31 cellular contexts compared by ENCODE assay signal in genomic region chr2:224628416-224628815, GRCh38.
"Had no signal": no experiment of that assay in that cellular context is flagged by ENCODE, and none has a peak within 500 bp of the region (broad histone marks: within the 10 kb centered on the region; RNA-seq: fewer than 3 reads in every experiment).

No MANE protein-coding gene starts in this region.

- H3K9me3 ChIP-seq: left lung, lower lobe of right lung, mucosa of descending colon, pancreas, prostate gland, spleen, suprapubic skin, thoracic aorta, tibial artery, upper lobe of right lung had no signal

- H3K4me1 Mint-ChIP-seq: immature natural killer cell; naive thymus-derived CD4-positive, alpha-beta T cell; stimulated activated effector memory CD8-positive, alpha-beta T cell treated with anti-CD3 and anti-CD28 coated beads, Interleukin-12 subunit alpha, Interleukin-12 subunit beta, amount 100 ng/mL, for 72 hours had no signal

- H3K4me3 ChIP-seq: left lung, lower lobe of right lung, mucosa of descending colon, pancreas, prostate gland, skin epidermis, spleen, suprapubic skin, thoracic aorta, tibial artery, upper lobe of right lung had no signal

- H3K27me3 ChIP-seq: left lung, pancreas, spleen, suprapubic skin, tibial artery, upper lobe of right lung had no signal

- H3K9me3 Mint-ChIP-seq: immature natural killer cell; naive thymus-derived CD4-positive, alpha-beta T cell; natural killer cell treated with Interleukin-12 subunit alpha and Interleukin-12 subunit beta and Interleukin-15 and Interleukin-18, amount 100 ng/mL, for 72 hours; neural crest cell; stimulated activated effector memory CD8-positive, alpha-beta T cell treated with anti-CD3 and anti-CD28 coated beads, Interleukin-12 subunit alpha, Interleukin-12 subunit beta, amount 100 ng/mL, for 72 hours; stimulated activated naive CD8-positive, alpha-beta T cell treated with anti-CD3 and anti-CD28 coated beads, Interleukin-15, Interleukin-2, amounts not matched to agents 100 ng/mL and 50 ng/mL, for 24 hours had no signal

- H3K36me3 Mint-ChIP-seq: immature natural killer cell; naive thymus-derived CD4-positive, alpha-beta T cell; natural killer cell treated with Interleukin-12 subunit alpha and Interleukin-12 subunit beta and Interleukin-15 and Interleukin-18, amount 100 ng/mL, for 72 hours; stimulated activated effector memory CD8-positive, alpha-beta T cell treated with anti-CD3 and anti-CD28 coated beads, Interleukin-12 subunit alpha, Interleukin-12 subunit beta, amount 100 ng/mL, for 72 hours had no signal

- H3K4me1 ChIP-seq: left lung, lower lobe of right lung, pancreas, prostate gland, spleen, suprapubic skin, tibial artery, upper lobe of right lung had no signal

- ATAC-seq: left colon; left lung; lower lobe of right lung; mucosa of descending colon; naive thymus-derived CD4-positive, alpha-beta T cell; natural killer cell treated with Interleukin-12 subunit alpha and Interleukin-12 subunit beta and Interleukin-15 and Interleukin-18, amount 100 ng/mL, for 72 hours; pancreas; right cardiac atrium; sciatic nerve; stimulated activated effector memory CD8-positive, alpha-beta T cell treated with anti-CD3 and anti-CD28 coated beads, Interleukin-12 subunit alpha, Interleukin-12 subunit beta, amount 100 ng/mL, for 72 hours; upper lobe of right lung had no signal

- H3K27ac Mint-ChIP-seq: immature natural killer cell; naive thymus-derived CD4-positive, alpha-beta T cell; natural killer cell treated with Interleukin-12 subunit alpha and Interleukin-12 subunit beta and Interleukin-15 and Interleukin-18, amount 100 ng/mL, for 72 hours; stimulated activated effector memory CD8-positive, alpha-beta T cell treated with anti-CD3 and anti-CD28 coated beads, Interleukin-12 subunit alpha, Interleukin-12 subunit beta, amount 100 ng/mL, for 72 hours; stimulated activated naive CD8-positive, alpha-beta T cell treated with anti-CD3 and anti-CD28 coated beads, Interleukin-15, Interleukin-2, amounts not matched to agents 100 ng/mL and 50 ng/mL, for 24 hours had no signal

- H3K36me3 ChIP-seq: left lung, lower lobe of right lung, pancreas, prostate gland, spleen, suprapubic skin, thoracic aorta, tibial artery, upper lobe of right lung had no signal

- DNase-seq: hippocampal formation; immature natural killer cell; kidney; left colon; left lung; lower lobe of right lung; mammary epithelial cell; mesenchymal stem cell; midbrain; mucosa of descending colon; naive thymus-derived CD4-positive, alpha-beta T cell; nucleus accumbens; pancreas; posterior cingulate gyrus; retina; right cardiac atrium; spleen; stimulated activated CD4-positive, alpha-beta T cell treated with anti-CD3 and anti-CD28 coated beads, Interleukin-4, amount 100 ng/mL, for 24 hours; stimulated activated naive CD4-positive, alpha-beta T cell; tibial artery; trophoblast cell; upper lobe of right lung had no signal

- H3K27ac ChIP-seq: left lung, lower lobe of right lung, pancreas, prostate gland, skin epidermis, spleen, suprapubic skin, thoracic aorta, tibial artery, upper lobe of right lung had no signal

- H3K4me3 Mint-ChIP-seq: immature natural killer cell; naive thymus-derived CD4-positive, alpha-beta T cell; natural killer cell treated with Interleukin-12 subunit alpha and Interleukin-12 subunit beta and Interleukin-15 and Interleukin-18, amount 100 ng/mL, for 72 hours; neural crest cell; stimulated activated effector memory CD8-positive, alpha-beta T cell treated with anti-CD3 and anti-CD28 coated beads, Interleukin-12 subunit alpha, Interleukin-12 subunit beta, amount 100 ng/mL, for 72 hours; stimulated activated naive CD8-positive, alpha-beta T cell treated with anti-CD3 and anti-CD28 coated beads, Interleukin-15, Interleukin-2, amounts not matched to agents 100 ng/mL and 50 ng/mL, for 24 hours had no signal

- H3K27me3 Mint-ChIP-seq: stimulated activated naive CD8-positive, alpha-beta T cell treated with anti-CD3 and anti-CD28 coated beads, Interleukin-15, Interleukin-2, amounts not matched to agents 100 ng/mL and 50 ng/mL, for 24 hours had no signal
